23 cellular contexts compared by ENCODE assay signal in the genomic region with DNA sequence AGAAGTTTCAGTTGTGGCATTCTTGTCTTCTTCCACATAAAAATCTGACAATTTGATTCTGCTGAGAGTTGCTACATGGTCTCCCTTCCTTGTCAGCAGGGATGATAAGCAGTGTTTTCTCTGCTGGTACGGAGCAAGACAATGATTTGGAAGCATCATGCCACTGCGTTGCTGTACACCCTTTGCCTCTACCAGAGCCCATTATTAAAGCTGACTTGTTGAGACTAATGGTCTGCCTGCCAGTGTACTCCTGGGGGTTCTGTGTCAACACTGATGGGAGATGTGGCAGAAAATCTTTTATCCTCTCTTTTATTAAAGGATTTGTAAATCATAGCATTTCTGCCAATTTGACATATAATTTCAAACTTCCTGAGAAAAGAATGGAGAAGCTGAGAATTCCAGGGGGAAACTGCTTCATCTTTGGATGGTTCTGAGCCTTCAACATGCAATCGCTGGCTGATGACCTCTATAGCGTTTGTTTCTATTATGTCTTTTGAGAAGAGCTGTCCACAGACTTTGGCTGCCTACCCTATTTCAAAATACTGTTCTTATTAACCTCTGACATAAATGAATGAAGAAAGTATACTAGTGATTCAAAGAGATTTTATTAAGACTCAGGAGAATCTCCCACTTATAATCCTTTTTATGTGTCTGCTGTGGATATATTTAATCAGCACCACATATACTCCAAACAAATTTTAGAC. TPM values are rescaled to one million over a fixed set of nuclear protein-coding genes. Genes with fewer than 3 reads are reported as not detected.
"Had no signal": no experiment of that assay in that cellular context is flagged by ENCODE, and none has a peak within 500 bp of the region (broad histone marks: within the 10 kb centered on the region; RNA-seq: fewer than 3 reads in every experiment).

No MANE protein-coding gene starts in this region.

- DNase-seq: activated CD4-positive, alpha-beta T cell treated with anti-CD3 and anti-CD28 coated beads for 1 hour; activated CD4-positive, alpha-beta T cell treated with anti-CD3 and anti-CD28 coated beads, Interleukin-2, amount 50 U/mL, for 48 hours; activated naive CD4-positive, alpha-beta T cell; activated naive CD8-positive, alpha-beta T cell treated with anti-CD3 and anti-CD28 coated beads for 36 hours; amygdala; erythroblast; hippocampal formation; islet precursor cell; midbrain; nephron progenitor cell; occipital lobe; right cardiac atrium; stimulated activated CD4-positive, alpha-beta T cell treated with anti-CD3 and anti-CD28 coated beads, Interleukin-4, amount 100 ng/mL, for 1 hour; stimulated activated naive CD8-positive, alpha-beta T cell treated with anti-CD3 and anti-CD28 coated beads, Interleukin-15, amount 100 ng/mL, for 72 hours; T-helper 2 cell; upper lobe of left lung had no signal

- ATAC-seq: activated T-helper 17 cell treated with anti-CD3 and anti-CD28 coated beads, Interleukin-2, amount 50 U/mL, for 72 hours; right cardiac atrium; stimulated activated naive CD8-positive, alpha-beta T cell treated with anti-CD3 and anti-CD28 coated beads, Interleukin-15, amount 100 ng/mL, for 72 hours had no signal

- H3K9me3 ChIP-seq: SJSA1, testis, upper lobe of left lung had no signal

- H3K4me3 ChIP-seq: coronary artery, SJSA1, smooth muscle cell, testis, upper lobe of left lung had no signal

- H3K27ac ChIP-seq: coronary artery, upper lobe of left lung, VCaP had no signal

- H3K4me1 ChIP-seq: upper lobe of left lung had no signal

- H3K4me2 ChIP-seq: smooth muscle cell had no signal

- H3K27me3 ChIP-seq: SJSA1, testis, upper lobe of left lung had no signal

- H3K36me3 ChIP-seq: SJSA1, upper lobe of left lung had no signal

RNA-seq across cellular contexts. Expression of a gene that starts 47.9 kb away (rescaled TPM):
- total RNA-seq: activated naive CD8-positive, alpha-beta T cell treated with anti-CD3 and anti-CD28 coated beads for 36 hours; activated T-helper 17 cell treated with anti-CD3 and anti-CD28 coated beads, Interleukin-2, amount 50 U/mL, for 72 hours; myocyte; SJSA1; testis had no signal
- polyA plus RNA-seq: smooth muscle cell had no signal
